Comparison of ENCODE assay signal across 2 cellular contexts in the genomic region with DNA sequence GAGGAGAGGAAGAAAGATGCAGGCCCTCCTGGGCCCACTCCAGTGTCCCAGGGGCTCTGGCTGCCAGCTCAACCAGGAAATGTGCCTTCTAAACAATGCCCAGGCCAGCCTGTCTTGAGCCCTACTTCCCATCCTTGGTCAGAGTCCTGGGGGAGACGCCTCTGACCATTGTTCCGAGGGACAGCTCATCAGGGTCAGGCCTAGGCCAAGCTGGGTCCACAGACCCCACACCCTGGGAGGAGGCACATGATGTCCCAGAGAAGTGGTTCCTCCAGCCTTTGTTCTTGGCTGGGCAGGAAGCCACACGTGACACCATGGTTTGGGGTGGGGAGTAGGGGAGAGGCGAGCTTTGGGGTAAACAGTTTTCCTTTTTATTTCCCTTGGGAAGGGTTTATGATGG.
TF ChIP-seq lines count a peak whose summit lies in the region.

No MANE protein-coding gene starts in this region.

TF ChIP-seq in IMR-90, 13 proteins besides CTCF, POLR2A, EP300 and RAD21:
- TF ChIP-seq SMC3 (IDR thresholded peaks at IDR 0.05; ENCODE audit: low read depth, low read length) (no peak), CHD1 (IDR thresholded peaks at IDR 0.05; ENCODE audit: low read depth, low read length) (no peak), MAFK (IDR thresholded peaks at IDR 0.05; ENCODE audit: low read depth, low read length) (no peak), MAZ (IDR thresholded peaks at IDR 0.05; ENCODE audit: borderline replicate concordance, low read depth, low read length) (no peak), NFE2L2 (IDR thresholded peaks at IDR 0.05; ENCODE audit: low read depth, low read length) (no peak), RCOR1 (IDR thresholded peaks at IDR 0.05; ENCODE audit: insufficient replicate concordance, low read length) (no peak), CEBPB (IDR thresholded peaks at IDR 0.05; ENCODE audit: low read depth, low read length) (no peak), RFX5 (IDR thresholded peaks at IDR 0.05; ENCODE audit: low read depth, low read length) (no peak), FOS (IDR thresholded peaks at IDR 0.05; ENCODE audit: low read depth, low read length) (no peak), MXI1 (IDR thresholded peaks at IDR 0.05; ENCODE audit: borderline replicate concordance, low read depth, low read length) (no peak), BHLHE40 (IDR thresholded peaks at IDR 0.05; ENCODE audit: low read depth, low read length) (no peak)
- TF ChIP-seq, protein P1, sequence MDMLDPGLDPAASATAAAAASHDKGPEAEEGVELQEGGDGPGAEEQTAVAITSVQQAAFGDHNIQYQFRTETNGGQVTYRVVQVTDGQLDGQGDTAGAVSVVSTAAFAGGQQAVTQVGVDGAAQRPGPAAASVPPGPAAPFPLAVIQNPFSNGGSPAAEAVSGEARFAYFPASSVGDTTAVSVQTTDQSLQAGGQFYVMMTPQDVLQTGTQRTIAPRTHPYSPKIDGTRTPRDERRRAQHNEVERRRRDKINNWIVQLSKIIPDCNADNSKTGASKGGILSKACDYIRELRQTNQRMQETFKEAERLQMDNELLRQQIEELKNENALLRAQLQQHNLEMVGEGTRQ (IDR thresholded peaks at IDR 0.05; ENCODE audit: low read depth, low read length) = no peak
- TF ChIP-seq, protein P2, sequence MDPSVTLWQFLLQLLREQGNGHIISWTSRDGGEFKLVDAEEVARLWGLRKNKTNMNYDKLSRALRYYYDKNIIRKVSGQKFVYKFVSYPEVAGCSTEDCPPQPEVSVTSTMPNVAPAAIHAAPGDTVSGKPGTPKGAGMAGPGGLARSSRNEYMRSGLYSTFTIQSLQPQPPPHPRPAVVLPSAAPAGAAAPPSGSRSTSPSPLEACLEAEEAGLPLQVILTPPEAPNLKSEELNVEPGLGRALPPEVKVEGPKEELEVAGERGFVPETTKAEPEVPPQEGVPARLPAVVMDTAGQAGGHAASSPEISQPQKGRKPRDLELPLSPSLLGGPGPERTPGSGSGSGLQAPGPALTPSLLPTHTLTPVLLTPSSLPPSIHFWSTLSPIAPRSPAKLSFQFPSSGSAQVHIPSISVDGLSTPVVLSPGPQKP (IDR thresholded peaks at IDR 0.05; ENCODE audit: borderline replicate concordance, low read depth, low read length) = no peak

TF ChIP-seq in endothelial cell of umbilical vein, 7 proteins besides CTCF, POLR2A, EP300 and RAD21:
- TF ChIP-seq, protein P3, sequence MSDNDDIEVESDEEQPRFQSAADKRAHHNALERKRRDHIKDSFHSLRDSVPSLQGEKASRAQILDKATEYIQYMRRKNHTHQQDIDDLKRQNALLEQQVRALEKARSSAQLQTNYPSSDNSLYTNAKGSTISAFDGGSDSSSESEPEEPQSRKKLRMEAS (IDR thresholded peaks at IDR 0.05; ENCODE audit: insufficient read depth, insufficient read length) = no peak
- TF ChIP-seq POLR2AphosphoS5 (IDR thresholded peaks at IDR 0.05; ENCODE audit: insufficient read depth, low read depth, low read length) = no peak
- TF ChIP-seq FOS (IDR thresholded peaks at IDR 0.05; ENCODE audit: borderline replicate concordance, insufficient read depth, low read length) = no peak
- no peak for TF ChIP-seq JUN (IDR thresholded peaks at IDR 0.05; ENCODE audit: borderline replicate concordance, insufficient read depth, insufficient read length, low read depth)
- TF ChIP-seq MYC (IDR thresholded peaks at IDR 0.05; ENCODE audit: low read depth, low read length) = no peak
- TF ChIP-seq EZH2 (IDR thresholded peaks at IDR 0.05; ENCODE audit: borderline replicate concordance, low read depth, low read length, severe bottlenecking) = no peak
- TF ChIP-seq GATA2 (IDR thresholded peaks at IDR 0.05; ENCODE audit: insufficient read depth, insufficient read length, low read depth, low read length) = no peak
TF ChIP-seq in endothelial cell of umbilical vein: peak in this region for 0.
